In genomic region chr5:158022844-158023243, GRCh38 we compare ENCODE assay signal across 24 cellular contexts.
"Had no signal": no experiment of that assay in that cellular context is flagged by ENCODE, and none has a peak within 500 bp of the region (broad histone marks: within the 10 kb centered on the region; RNA-seq: fewer than 3 reads in every experiment).

No MANE protein-coding gene starts in this region.

- H3K4me3 Mint-ChIP-seq: activated CD4-positive, alpha-beta memory T cell treated with anti-CD3 and anti-CD28 coated beads, Interleukin-2, amount 10 ng/mL, durations not matched to agents 7 days and 5 days; activated CD4-positive, alpha-beta T cell treated with anti-CD3 and anti-CD28 coated beads, Interleukin-2, amount 10 ng/mL, durations not matched to agents 24 days and 14 days; activated naive CD8-positive, alpha-beta T cell treated with anti-CD3 and anti-CD28 coated beads, Interleukin-2, amount 50 U/mL, for 24 hours; neural crest cell; stimulated activated effector memory CD8-positive, alpha-beta T cell treated with anti-CD3 and anti-CD28 coated beads, Interleukin-12 subunit alpha, Interleukin-12 subunit beta, amount 100 ng/mL, for 72 hours; stimulated activated naive CD8-positive, alpha-beta T cell treated with anti-CD3 and anti-CD28 coated beads, Interleukin-15, amount 100 ng/mL, for 72 hours; T-helper 1 cell treated with Interleukin-12 subunit alpha and Interleukin-12 subunit beta and Interleukin-4 antibody, amounts not matched to agents 30 μg/mL and 1 μg/mL, for 36 hours had no signal

- H3K27ac Mint-ChIP-seq: activated CD4-positive, alpha-beta memory T cell treated with anti-CD3 and anti-CD28 coated beads, Interleukin-2, amount 10 ng/mL, durations not matched to agents 7 days and 5 days; activated CD4-positive, alpha-beta T cell treated with anti-CD3 and anti-CD28 coated beads, Interleukin-2, amount 10 ng/mL, durations not matched to agents 24 days and 14 days; activated naive CD8-positive, alpha-beta T cell treated with anti-CD3 and anti-CD28 coated beads, Interleukin-2, amount 50 U/mL, for 24 hours; stimulated activated effector memory CD8-positive, alpha-beta T cell treated with anti-CD3 and anti-CD28 coated beads, Interleukin-12 subunit alpha, Interleukin-12 subunit beta, amount 100 ng/mL, for 72 hours; stimulated activated naive CD8-positive, alpha-beta T cell treated with anti-CD3 and anti-CD28 coated beads, Interleukin-15, amount 100 ng/mL, for 72 hours; T-helper 1 cell treated with Interleukin-12 subunit alpha and Interleukin-12 subunit beta and Interleukin-4 antibody, amounts not matched to agents 30 μg/mL and 1 μg/mL, for 36 hours had no signal

- H3K9me3 Mint-ChIP-seq: activated CD4-positive, alpha-beta memory T cell treated with anti-CD3 and anti-CD28 coated beads, Interleukin-2, amount 10 ng/mL, durations not matched to agents 7 days and 5 days; activated CD4-positive, alpha-beta T cell treated with anti-CD3 and anti-CD28 coated beads, Interleukin-2, amount 10 ng/mL, durations not matched to agents 24 days and 14 days; activated naive CD8-positive, alpha-beta T cell treated with anti-CD3 and anti-CD28 coated beads, Interleukin-2, amount 50 U/mL, for 24 hours; stimulated activated effector memory CD8-positive, alpha-beta T cell treated with anti-CD3 and anti-CD28 coated beads, Interleukin-12 subunit alpha, Interleukin-12 subunit beta, amount 100 ng/mL, for 72 hours; stimulated activated naive CD8-positive, alpha-beta T cell treated with anti-CD3 and anti-CD28 coated beads, Interleukin-15, amount 100 ng/mL, for 72 hours; T-helper 1 cell treated with Interleukin-12 subunit alpha and Interleukin-12 subunit beta and Interleukin-4 antibody, amounts not matched to agents 30 μg/mL and 1 μg/mL, for 36 hours had no signal

- DNase-seq: activated CD4-positive, alpha-beta memory T cell treated with anti-CD3 and anti-CD28 coated beads, Interleukin-2, amount 10 ng/mL, durations not matched to agents 7 days and 5 days; activated CD4-positive, alpha-beta T cell treated with anti-CD3 and anti-CD28 coated beads, Interleukin-2, amount 10 ng/mL, durations not matched to agents 24 days and 14 days; activated gamma-delta T cell; activated naive CD4-positive, alpha-beta T cell treated with anti-CD3 and anti-CD28 coated beads, Interleukin-2, amount 50 U/mL, for 16 hours; activated naive CD8-positive, alpha-beta T cell treated with anti-CD3 and anti-CD28 coated beads, Interleukin-2, amount 50 U/mL, for 24 hours; anterior cingulate cortex; body of pancreas; erythroblast; foreskin melanocyte; kidney glomerular epithelial cell; left ventricle myocardium superior; midbrain; occipital lobe; small intestine; stimulated activated CD4-positive, alpha-beta T cell treated with anti-CD3 and anti-CD28 coated beads, Interleukin-2, amount 100 ng/mL, for 24 hours; stimulated activated naive CD8-positive, alpha-beta T cell treated with anti-CD3 and anti-CD28 coated beads, Interleukin-15, amount 100 ng/mL, for 72 hours; T1000; tibial artery had no signal

- H3K27ac ChIP-seq: body of pancreas, cardiac muscle cell, tibial artery had no signal

- H3K36me3 ChIP-seq: cardiac muscle cell, tibial artery had no signal

- H3K36me3 Mint-ChIP-seq: stimulated activated effector memory CD8-positive, alpha-beta T cell treated with anti-CD3 and anti-CD28 coated beads, Interleukin-12 subunit alpha, Interleukin-12 subunit beta, amount 100 ng/mL, for 72 hours had no signal

- H3K9me3 ChIP-seq: body of pancreas, tibial artery had no signal

- ATAC-seq: activated CD4-positive, CD25-positive, alpha-beta regulatory T cell treated with anti-CD3 and anti-CD28 coated beads, Interleukin-2, amount 50 U/mL, for 24 hours; activated naive CD8-positive, alpha-beta T cell treated with anti-CD3 and anti-CD28 coated beads, Interleukin-2, amount 50 U/mL, for 24 hours; body of pancreas; left ventricle myocardium superior; sciatic nerve; stimulated activated effector memory CD8-positive, alpha-beta T cell treated with anti-CD3 and anti-CD28 coated beads, Interleukin-12 subunit alpha, Interleukin-12 subunit beta, amount 100 ng/mL, for 72 hours; stimulated activated naive CD8-positive, alpha-beta T cell treated with anti-CD3 and anti-CD28 coated beads, Interleukin-15, amount 100 ng/mL, for 72 hours had no signal

- H3K4me1 Mint-ChIP-seq: activated CD4-positive, alpha-beta memory T cell treated with anti-CD3 and anti-CD28 coated beads, Interleukin-2, amount 10 ng/mL, durations not matched to agents 7 days and 5 days; activated CD4-positive, alpha-beta T cell treated with anti-CD3 and anti-CD28 coated beads, Interleukin-2, amount 10 ng/mL, durations not matched to agents 24 days and 14 days; activated naive CD8-positive, alpha-beta T cell treated with anti-CD3 and anti-CD28 coated beads, Interleukin-2, amount 50 U/mL, for 24 hours; neural crest cell; stimulated activated effector memory CD8-positive, alpha-beta T cell treated with anti-CD3 and anti-CD28 coated beads, Interleukin-12 subunit alpha, Interleukin-12 subunit beta, amount 100 ng/mL, for 72 hours; stimulated activated naive CD8-positive, alpha-beta T cell treated with anti-CD3 and anti-CD28 coated beads, Interleukin-15, amount 100 ng/mL, for 72 hours had no signal

- H3K4me3 ChIP-seq: body of pancreas, cardiac muscle cell, tibial artery had no signal
